ENCODE assay signal across 1 cellular context in the genomic region with DNA sequence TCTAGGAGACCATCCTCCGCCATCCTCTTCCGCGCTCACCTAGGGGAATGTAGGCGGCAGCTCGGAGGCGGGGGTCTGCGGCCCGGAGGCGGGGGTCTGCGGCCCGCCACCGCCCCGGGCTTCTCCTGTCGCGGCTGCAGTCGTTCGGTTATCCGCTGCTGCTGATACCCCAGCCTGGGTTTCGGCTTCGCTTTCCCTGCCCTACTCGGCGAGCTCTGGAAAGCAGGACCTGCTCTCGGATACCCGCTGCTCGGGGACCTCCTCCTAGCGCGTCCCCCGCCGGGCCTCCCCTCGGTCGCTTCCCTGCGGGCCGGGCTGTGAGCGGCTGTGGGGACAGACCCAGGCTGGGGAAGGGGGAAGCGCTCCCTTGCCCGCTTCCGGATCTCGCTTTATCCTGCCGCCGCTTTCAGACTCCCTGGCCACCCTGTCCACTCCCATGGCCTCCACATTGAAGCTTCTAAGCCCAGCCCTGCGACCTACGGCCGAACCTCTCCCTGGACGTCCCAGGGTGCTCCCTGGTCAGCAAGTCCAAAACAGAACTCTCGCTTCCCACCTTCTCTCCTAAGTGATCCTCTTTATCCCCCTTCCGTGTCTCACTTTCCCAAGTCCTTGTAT.
A peak's percentile ranks its signal among the peaks of the same experiment; 100 is the strongest.
TF ChIP-seq lines count a peak whose summit lies in the region.

No MANE protein-coding gene starts in this region.

TF ChIP-seq in K562, 482 proteins besides CTCF, POLR2A, EP300 and RAD21:
- TF ChIP-seq ZBTB7A (IDR thresholded peaks at IDR 0.05; ENCODE audit: borderline replicate concordance, control insufficient read depth, low read depth, low read length) (0 out of 2 replicates have a peak, but pooled peaks have one; percentile 13), POU5F1 (IDR thresholded peaks at IDR 0.05; ENCODE audit: borderline replicate concordance, low read depth, low read length, partially characterized antibody) (no peak)
TF ChIP-seq in K562: peak in this region for 1.
